In the genomic region with DNA sequence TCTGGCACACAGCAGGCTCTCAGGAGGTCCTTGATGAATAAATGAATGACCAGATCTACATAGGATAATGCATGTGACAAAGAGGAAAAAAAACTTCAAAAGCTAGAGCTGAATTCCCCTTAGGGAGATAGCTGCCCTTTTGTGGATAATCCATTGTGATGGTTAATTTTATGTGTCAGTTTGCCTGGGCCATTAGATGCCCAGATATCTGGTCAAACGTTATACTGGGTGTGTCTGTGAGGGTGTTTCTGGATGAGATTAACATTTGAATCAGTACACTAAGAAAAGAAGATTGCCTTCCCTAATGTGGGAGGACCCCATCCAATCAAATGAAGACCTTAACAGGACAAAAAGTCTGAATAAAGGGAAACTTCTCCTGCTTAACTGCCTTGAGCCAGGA, we compare ENCODE assay signal across 8 cellular contexts.
"Had no signal": no experiment of that assay in that cellular context is flagged by ENCODE, and none has a peak within 500 bp of the region (broad histone marks: within the 10 kb centered on the region; RNA-seq: fewer than 3 reads in every experiment).

No MANE protein-coding gene starts in this region.

- H3K4me2 ChIP-seq: GM23338 had no signal

- FAIRE-seq: H54 had no signal

- H2AFZ ChIP-seq: GM23248, GM23338 had no signal

- H3K4me3 ChIP-seq: GM23248, GM23338 had no signal

- H3K27ac ChIP-seq: GM23248 had no signal

- H3K9ac ChIP-seq: GM23248 had no signal

- DNase-seq: GM23248, GOT3, H7, H9, HCEC 1CT, HFFc6 had no signal
